In the genomic region with DNA sequence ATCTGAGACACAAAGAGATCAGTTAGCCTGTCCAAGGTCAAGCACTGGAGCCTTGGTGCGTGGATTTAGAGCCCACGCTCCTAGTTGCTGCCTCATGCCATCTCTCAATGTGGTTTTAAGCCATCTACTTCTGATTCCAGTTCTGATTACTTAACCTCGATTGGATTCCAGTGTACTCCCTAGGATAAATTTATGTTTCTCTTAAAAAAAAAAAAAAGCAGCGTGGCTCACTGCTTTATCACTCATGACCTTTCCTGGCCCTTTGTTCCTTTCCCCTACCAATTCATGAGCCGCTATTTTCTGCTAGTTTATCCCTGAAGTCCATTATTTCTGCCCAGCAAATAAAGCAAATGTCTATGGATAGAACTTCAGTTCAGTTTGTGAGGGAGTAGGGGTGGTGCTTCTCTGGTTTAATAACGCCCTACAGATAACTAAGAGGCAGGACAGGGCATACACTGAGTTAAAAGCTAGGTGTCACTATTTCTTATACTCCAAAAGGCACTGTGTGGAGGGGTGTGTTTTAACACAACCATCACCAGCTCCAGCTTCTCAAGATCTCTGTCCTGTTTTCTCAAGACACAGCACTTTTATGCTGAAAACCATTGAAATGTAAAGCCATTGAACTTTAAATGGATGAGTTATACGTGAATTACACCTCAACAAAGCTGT, we compare ENCODE assay signal across 2 cellular contexts.
TF ChIP-seq lines count a peak whose summit lies in the region.

No MANE protein-coding gene starts in this region.

TF ChIP-seq in IMR-90, 13 proteins besides CTCF, POLR2A, EP300 and RAD21:
- TF ChIP-seq, protein P1, sequence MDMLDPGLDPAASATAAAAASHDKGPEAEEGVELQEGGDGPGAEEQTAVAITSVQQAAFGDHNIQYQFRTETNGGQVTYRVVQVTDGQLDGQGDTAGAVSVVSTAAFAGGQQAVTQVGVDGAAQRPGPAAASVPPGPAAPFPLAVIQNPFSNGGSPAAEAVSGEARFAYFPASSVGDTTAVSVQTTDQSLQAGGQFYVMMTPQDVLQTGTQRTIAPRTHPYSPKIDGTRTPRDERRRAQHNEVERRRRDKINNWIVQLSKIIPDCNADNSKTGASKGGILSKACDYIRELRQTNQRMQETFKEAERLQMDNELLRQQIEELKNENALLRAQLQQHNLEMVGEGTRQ (IDR thresholded peaks at IDR 0.05; ENCODE audit: low read depth, low read length): no peak
- TF ChIP-seq MXI1 (IDR thresholded peaks at IDR 0.05; ENCODE audit: borderline replicate concordance, low read depth, low read length) (no peak), MAFK (IDR thresholded peaks at IDR 0.05; ENCODE audit: low read depth, low read length) (no peak), SMC3 (IDR thresholded peaks at IDR 0.05; ENCODE audit: low read depth, low read length) (no peak), BHLHE40 (IDR thresholded peaks at IDR 0.05; ENCODE audit: low read depth, low read length) (no peak), CEBPB (IDR thresholded peaks at IDR 0.05; ENCODE audit: low read depth, low read length) (no peak), FOS (IDR thresholded peaks at IDR 0.05; ENCODE audit: low read depth, low read length) (no peak), RCOR1 (IDR thresholded peaks at IDR 0.05; ENCODE audit: insufficient replicate concordance, low read length) (no peak), RFX5 (IDR thresholded peaks at IDR 0.05; ENCODE audit: low read depth, low read length) (no peak), MAZ (IDR thresholded peaks at IDR 0.05; ENCODE audit: borderline replicate concordance, low read depth, low read length) (no peak), NFE2L2 (IDR thresholded peaks at IDR 0.05; ENCODE audit: low read depth, low read length) (no peak), CHD1 (IDR thresholded peaks at IDR 0.05; ENCODE audit: low read depth, low read length) (no peak)
- TF ChIP-seq, protein P2, sequence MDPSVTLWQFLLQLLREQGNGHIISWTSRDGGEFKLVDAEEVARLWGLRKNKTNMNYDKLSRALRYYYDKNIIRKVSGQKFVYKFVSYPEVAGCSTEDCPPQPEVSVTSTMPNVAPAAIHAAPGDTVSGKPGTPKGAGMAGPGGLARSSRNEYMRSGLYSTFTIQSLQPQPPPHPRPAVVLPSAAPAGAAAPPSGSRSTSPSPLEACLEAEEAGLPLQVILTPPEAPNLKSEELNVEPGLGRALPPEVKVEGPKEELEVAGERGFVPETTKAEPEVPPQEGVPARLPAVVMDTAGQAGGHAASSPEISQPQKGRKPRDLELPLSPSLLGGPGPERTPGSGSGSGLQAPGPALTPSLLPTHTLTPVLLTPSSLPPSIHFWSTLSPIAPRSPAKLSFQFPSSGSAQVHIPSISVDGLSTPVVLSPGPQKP (IDR thresholded peaks at IDR 0.05; ENCODE audit: borderline replicate concordance, low read depth, low read length): no peak
TF ChIP-seq in IMR-90: peak in this region for 0.

TF ChIP-seq in neural cell, 6 proteins besides CTCF, POLR2A, EP300 and RAD21 (continued from another document):
- TF ChIP-seq, protein P3, sequence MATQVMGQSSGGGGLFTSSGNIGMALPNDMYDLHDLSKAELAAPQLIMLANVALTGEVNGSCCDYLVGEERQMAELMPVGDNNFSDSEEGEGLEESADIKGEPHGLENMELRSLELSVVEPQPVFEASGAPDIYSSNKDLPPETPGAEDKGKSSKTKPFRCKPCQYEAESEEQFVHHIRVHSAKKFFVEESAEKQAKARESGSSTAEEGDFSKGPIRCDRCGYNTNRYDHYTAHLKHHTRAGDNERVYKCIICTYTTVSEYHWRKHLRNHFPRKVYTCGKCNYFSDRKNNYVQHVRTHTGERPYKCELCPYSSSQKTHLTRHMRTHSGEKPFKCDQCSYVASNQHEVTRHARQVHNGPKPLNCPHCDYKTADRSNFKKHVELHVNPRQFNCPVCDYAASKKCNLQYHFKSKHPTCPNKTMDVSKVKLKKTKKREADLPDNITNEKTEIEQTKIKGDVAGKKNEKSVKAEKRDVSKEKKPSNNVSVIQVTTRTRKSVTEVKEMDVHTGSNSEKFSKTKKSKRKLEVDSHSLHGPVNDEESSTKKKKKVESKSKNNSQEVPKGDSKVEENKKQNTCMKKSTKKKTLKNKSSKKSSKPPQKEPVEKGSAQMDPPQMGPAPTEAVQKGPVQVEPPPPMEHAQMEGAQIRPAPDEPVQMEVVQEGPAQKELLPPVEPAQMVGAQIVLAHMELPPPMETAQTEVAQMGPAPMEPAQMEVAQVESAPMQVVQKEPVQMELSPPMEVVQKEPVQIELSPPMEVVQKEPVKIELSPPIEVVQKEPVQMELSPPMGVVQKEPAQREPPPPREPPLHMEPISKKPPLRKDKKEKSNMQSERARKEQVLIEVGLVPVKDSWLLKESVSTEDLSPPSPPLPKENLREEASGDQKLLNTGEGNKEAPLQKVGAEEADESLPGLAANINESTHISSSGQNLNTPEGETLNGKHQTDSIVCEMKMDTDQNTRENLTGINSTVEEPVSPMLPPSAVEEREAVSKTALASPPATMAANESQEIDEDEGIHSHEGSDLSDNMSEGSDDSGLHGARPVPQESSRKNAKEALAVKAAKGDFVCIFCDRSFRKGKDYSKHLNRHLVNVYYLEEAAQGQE (IDR thresholded peaks at IDR 0.05; ENCODE audit: borderline replicate concordance): no peak
- no peak for TF ChIP-seq TAF1 (IDR thresholded peaks at IDR 0.05; ENCODE audit: low read depth)
